Comparison of ENCODE assay signal across 21 cellular contexts in genomic region chr5:147882586-147883313, GRCh38. TPM values are rescaled to one million over a fixed set of nuclear protein-coding genes. Genes with fewer than 3 reads are reported as not detected.
"Had no signal": no experiment of that assay in that cellular context is flagged by ENCODE, and none has a peak within 500 bp of the region (broad histone marks: within the 10 kb centered on the region; RNA-seq: fewer than 3 reads in every experiment).

No MANE protein-coding gene starts in this region.

- H3K4me3 ChIP-seq: colonic mucosa had no signal

- H3K36me3 Mint-ChIP-seq: activated CD8-positive, alpha-beta memory T cell treated with anti-CD3 and anti-CD28 coated beads, Interleukin-2, amount 10 ng/mL, durations not matched to agents 7 days and 5 days; activated naive CD8-positive, alpha-beta T cell; immature natural killer cell; type B pancreatic cell had no signal

- H3K27ac Mint-ChIP-seq: activated CD8-positive, alpha-beta memory T cell treated with anti-CD3 and anti-CD28 coated beads, Interleukin-2, amount 10 ng/mL, durations not matched to agents 7 days and 5 days; activated naive CD8-positive, alpha-beta T cell; immature natural killer cell; nephron; T-helper 2 cell treated with Interferon-gamma antibody and Interleukin-4, amounts not matched to agents 5 μg/mL and 100 μg/mL, for 36 hours; type B pancreatic cell had no signal

- H3K4me1 ChIP-seq: colonic mucosa had no signal

- H3K9me3 ChIP-seq: colonic mucosa had no signal

- DNase-seq: activated CD4-positive, alpha-beta T cell treated with anti-CD3 and anti-CD28 coated beads, Interleukin-2, amount 50 U/mL, for 48 hours; activated CD4-positive, CD25-positive, alpha-beta regulatory T cell treated with anti-CD3 and anti-CD28 coated beads, Interleukin-2, amount 50 U/mL, for 72 hours; activated CD8-positive, alpha-beta memory T cell treated with anti-CD3 and anti-CD28 coated beads, Interleukin-2, amount 10 ng/mL, durations not matched to agents 7 days and 5 days; activated gamma-delta T cell; activated T-cell treated with anti-CD3 and anti-CD28 coated beads, Interleukin-2, amount 50 U/mL, for 4 hours; anterior cingulate cortex; colonic mucosa; effector CD4-positive, alpha-beta T cell; hypothalamus; immature natural killer cell; left colon; stimulated activated CD4-positive, alpha-beta T cell treated with anti-CD3 and anti-CD28 coated beads, Interleukin-2, amount 100 ng/mL, for 48 hours; stimulated activated naive CD4-positive, alpha-beta T cell treated with Interleukin-2 at 50 U/mL for 16 hours; SW 1271 had no signal

- H3K4me1 Mint-ChIP-seq: activated CD8-positive, alpha-beta memory T cell treated with anti-CD3 and anti-CD28 coated beads, Interleukin-2, amount 10 ng/mL, durations not matched to agents 7 days and 5 days; immature natural killer cell; nephron had no signal

- H3K9me3 Mint-ChIP-seq: activated T-cell treated with anti-CD3 and anti-CD28 coated beads, Interleukin-2, amount 50 U/mL, for 4 hours; immature natural killer cell; nephron; T-helper 2 cell treated with Interferon-gamma antibody and Interleukin-4, amounts not matched to agents 5 μg/mL and 100 μg/mL, for 36 hours; type B pancreatic cell had no signal

- H3K4me3 Mint-ChIP-seq: activated CD8-positive, alpha-beta memory T cell treated with anti-CD3 and anti-CD28 coated beads, Interleukin-2, amount 10 ng/mL, durations not matched to agents 7 days and 5 days; activated naive CD8-positive, alpha-beta T cell; activated T-cell treated with anti-CD3 and anti-CD28 coated beads, Interleukin-2, amount 50 U/mL, for 4 hours; immature natural killer cell; nephron; T-helper 2 cell treated with Interferon-gamma antibody and Interleukin-4, amounts not matched to agents 5 μg/mL and 100 μg/mL, for 36 hours; type B pancreatic cell had no signal

- H3K27ac ChIP-seq: colonic mucosa had no signal

- H3K36me3 ChIP-seq: colonic mucosa had no signal

- H3K27me3 ChIP-seq: colonic mucosa had no signal

- ATAC-seq: activated CD8-positive, alpha-beta memory T cell treated with anti-CD3 and anti-CD28 coated beads, Interleukin-2, amount 10 ng/mL, durations not matched to agents 7 days and 5 days; activated T-cell treated with anti-CD3 and anti-CD28 coated beads, Interleukin-2, amount 50 U/mL, for 4 hours; left colon had no signal

RNA-seq across cellular contexts. Expression of gene SCGB3A2, which starts 4.2 kb away (rescaled TPM):
- total RNA-seq: activated CD8-positive, alpha-beta memory T cell treated with anti-CD3 and anti-CD28 coated beads, Interleukin-2, amount 10 ng/mL, durations not matched to agents 7 days and 5 days; fibroblast of lung; left colon; osteoblast; pulmonary artery endothelial cell had no signal
- polyA plus RNA-seq: fibroblast of lung, immature natural killer cell had no signal

RNA-seq across cellular contexts. Expression of gene C5orf46, which starts 23.6 kb away (rescaled TPM):
- total RNA-seq: activated CD8-positive, alpha-beta memory T cell treated with anti-CD3 and anti-CD28 coated beads, Interleukin-2, amount 10 ng/mL, durations not matched to agents 7 days and 5 days; activated T-cell treated with anti-CD3 and anti-CD28 coated beads, Interleukin-2, amount 50 U/mL, for 4 hours; colonic mucosa; fibroblast of lung; left colon; osteoblast; pulmonary artery endothelial cell had no signal
- polyA plus RNA-seq: fibroblast of lung, immature natural killer cell had no signal

RNA-seq across cellular contexts. Expression of gene SPINK1, which starts 51.3 kb away (rescaled TPM):
- total RNA-seq: activated CD8-positive, alpha-beta memory T cell treated with anti-CD3 and anti-CD28 coated beads, Interleukin-2, amount 10 ng/mL, durations not matched to agents 7 days and 5 days; fibroblast of lung; osteoblast; pulmonary artery endothelial cell had no signal
- polyA plus RNA-seq: fibroblast of lung, immature natural killer cell had no signal
